ENCODE assay signal across 11 cellular contexts in the genomic region with DNA sequence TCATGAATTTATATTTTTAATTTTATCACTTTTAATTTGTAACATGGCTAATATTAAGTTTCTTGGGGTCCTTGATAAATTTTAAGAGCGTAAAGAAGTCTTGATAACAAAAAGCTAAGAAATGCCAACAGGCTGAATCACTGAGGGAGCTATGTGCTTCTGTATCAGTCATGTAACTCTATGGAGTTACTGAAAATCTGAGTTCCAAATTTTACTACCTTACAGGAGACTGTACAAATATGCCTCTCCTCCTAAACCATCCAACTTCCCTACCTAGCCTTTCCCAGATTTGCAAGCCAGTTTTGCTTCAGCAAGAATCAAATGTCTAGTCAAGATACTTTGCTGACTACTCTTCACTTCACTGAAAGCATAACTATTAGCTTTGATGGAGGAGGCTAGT. TPM values are rescaled to one million over a fixed set of nuclear protein-coding genes. Genes with fewer than 3 reads are reported as not detected.
DNase-seq lines count a peak whose midpoint lies in the region; ATAC-seq and TF ChIP-seq lines count a peak whose summit lies in the region.
"Had no signal": no experiment of that assay in that cellular context is flagged by ENCODE, and none has a peak within 500 bp of the region (broad histone marks: within the 10 kb centered on the region; RNA-seq: fewer than 3 reads in every experiment).

No MANE protein-coding gene starts in this region.

- no peak overlapping the region for H4K8ac ChIP-seq in trophoblast cell (ENCODE audit: low read depth, low read length)

- H2AFZ ChIP-seq in trophoblast cell (ENCODE audit: insufficient read depth, low read length, poor library complexity) = no peak overlapping the region

- no peak for TF ChIP-seq CTCF in epithelial cell of esophagus (IDR thresholded peaks at IDR 0.05; ENCODE audit: insufficient read depth, low read depth, low read length, missing control alignments)

- H3K9me3 ChIP-seq in trophoblast cell (ENCODE audit: insufficient read depth, low read depth, low read length) = no peaks in the 10 kb centered on the region

- ATAC-seq in GM18519 (IDR thresholded peaks at IDR 0.05; ENCODE audit: low FRiP score, unreplicated experiment) = no peak
- ATAC-seq: GM12878 had no signal

- H2AK5ac ChIP-seq in trophoblast cell (ENCODE audit: low read length) = no peak overlapping the region

- no CpG with 5 or more reads among the region's 1 CpG for WGBS in trophoblast cell (ENCODE audit: extremely low coverage, insufficient coverage, insufficient read length)

- H2BK12ac ChIP-seq in trophoblast cell (ENCODE audit: low read length) = no peak overlapping the region

- H2BK5ac ChIP-seq in trophoblast cell (ENCODE audit: low read depth, low read length, poor library complexity) = no peak overlapping the region

- peaks cover 14% of the 10 kb centered on the region for H3K79me1 ChIP-seq in trophoblast cell (ENCODE audit: low read length)

- peak overlapping the region; percentile 94 for H3K27ac ChIP-seq in trophoblast cell (ENCODE audit: low read depth, low read length)
- H3K27ac ChIP-seq in substantia nigra (ENCODE audit: low read depth, low read length, poor library complexity, severe bottlenecking) = no peak overlapping the region

- peaks cover 2 to 5% of the 10 kb centered on the region in 2 experiments for H3K36me3 ChIP-seq in trophoblast cell (ENCODE audit: control insufficient read depth in 1 of 2, insufficient read depth in 2 of 2, low read length in 2 of 2)

- H3K23ac ChIP-seq in trophoblast cell (ENCODE audit: low read length) = no peak overlapping the region

- H3K79me2 ChIP-seq in trophoblast cell (ENCODE audit: control insufficient read depth, insufficient read depth, low read length, poor library complexity) = no peaks in the 10 kb centered on the region

- H3K14ac ChIP-seq in trophoblast cell (ENCODE audit: low read length) = no peak overlapping the region

- peaks cover 11 to 21% of the 10 kb centered on the region in 2 experiments for H3K4me1 ChIP-seq in trophoblast cell (ENCODE audit: control insufficient read depth in 1 of 2, insufficient read depth in 2 of 2, low read length in 2 of 2)

- H2BK120ac ChIP-seq in trophoblast cell (ENCODE audit: insufficient read depth, low read length, poor library complexity) = no peak overlapping the region

- H3K4me3 ChIP-seq in epithelial cell of esophagus (ENCODE audit: low read length) (no peak overlapping the region), trophoblast cell (ENCODE audit: low read depth, low read length) (no peak overlapping the region)
- H3K4me3 ChIP-seq: GM12878 had no signal

- H4K12ac ChIP-seq in trophoblast cell (ENCODE audit: low read depth, low read length) = no peak overlapping the region

- no peak overlapping the region for H3K9ac ChIP-seq in trophoblast cell (ENCODE audit: low read length)

- DNase-seq in ELR (ENCODE audit: low read depth) = peak; percentile 88
- peak; percentile 68 for DNase-seq in RPMI7951 (ENCODE audit: low read depth)
- DNase-seq in epithelial cell of esophagus (ENCODE audit: low read depth) = peak; percentile 58
- peak; percentile 42 to 82 for DNase-seq in trophoblast cell
- DNase-seq in putamen (ENCODE audit: low spot score) = no peak
- DNase-seq in substantia nigra (lab: John Stamatoyannopoulos, UW) = no peak
- no peak for DNase-seq in NCI-H510A treated with DMSO at 0.1 percent for 48 hours (lab: John Stamatoyannopoulos, UW)
- DNase-seq: activated CD4-positive, alpha-beta T cell treated with anti-CD3 and anti-CD28 coated beads, Interleukin-2, amount 10 ng/mL, durations not matched to agents 24 days and 14 days; activated gamma-delta T cell treated with Interleukin-2 at 50 U/mL for 16 hours had no signal

- H3K18ac ChIP-seq in trophoblast cell (ENCODE audit: low read length) = no peak overlapping the region

- no peak overlapping the region for H3K4me2 ChIP-seq in trophoblast cell (ENCODE audit: low read length)

- H4K91ac ChIP-seq in trophoblast cell (ENCODE audit: low read depth, low read length) = no peak overlapping the region

- no peak overlapping the region for H3K4ac ChIP-seq in trophoblast cell (ENCODE audit: low read depth, low read length)

- no peaks in the 10 kb centered on the region for H3K27me3 ChIP-seq in trophoblast cell (ENCODE audit: insufficient read depth, low read length)

RNA-seq across cellular contexts. Expression of a gene that starts 35.7 kb away (rescaled TPM):
- 68.3 and 89.8 TPM in 2 replicates for total RNA-seq in RPMI7951 (2014; rRNA removed; shearing (Covaris generic))
- 85.6 and 85.8 TPM in 2 replicates for polyA plus RNA-seq in trophoblast cell (2013)

Comparison
In these comparisons a context has a peak if more than half of its experiments do, and no peak if none do; other contexts are left out.
1. DNase-seq: peak in ELR (single experiment), RPMI7951 (single experiment), epithelial cell of esophagus (single experiment) and trophoblast cell (2 of 2); none in putamen (single experiment), substantia nigra (0 of 49) and NCI-H510A treated with DMSO at 0.1 percent for 48 hours (single experiment).